In genomic region chr11:117621226-117621625, GRCh38 we compare ENCODE assay signal across 11 cellular contexts.
A peak's percentile ranks its signal among the peaks of the same experiment; 100 is the strongest.
DNase-seq lines count a peak whose midpoint lies in the region; ATAC-seq, FAIRE-seq and TF ChIP-seq lines count a peak whose summit lies in the region.
"Had no signal": no experiment of that assay in that cellular context is flagged by ENCODE, and none has a peak within 500 bp of the region (broad histone marks: within the 10 kb centered on the region; RNA-seq: fewer than 3 reads in every experiment).

No MANE protein-coding gene starts in this region.

- H3K4me2 ChIP-seq in GM12878 (ENCODE audit: control insufficient read depth, insufficient read depth), result no peak overlapping the region

- H3K27ac Mint-ChIP-seq in nephron, result no peak overlapping the region
- no peak overlapping the region for H3K27ac Mint-ChIP-seq in stimulated activated memory B cell treated with anti-CD40 and anti-IgM and Interleukin-4, amounts not matched to agents 10 μg/mL and 1 μg/mL and 100 μg/mL, for 72 hours

- H3K27me3 Mint-ChIP-seq in nephron (ENCODE audit: low read depth), result peaks cover 19% of the 10 kb centered on the region
- H3K27me3 Mint-ChIP-seq in stimulated activated memory B cell treated with anti-CD40 and anti-IgM and Interleukin-4, amounts not matched to agents 10 μg/mL and 1 μg/mL and 100 μg/mL, for 72 hours, result peaks cover 11% of the 10 kb centered on the region

- RAD21 ChIA-PET in GM12878 (lab: Charles Lee; ENCODE audit: unreplicated experiment), result interaction anchor here (0.8 to 4.5 kb wide), 7 partner anchors 10 to 195 kb away, joined by 3 to 35 read pairs (median 4); no protein-coding TSS in a partner anchor

- peak; percentile 4 for DNase-seq in NK-92 treated with Interleukin-12 subunit alpha and Interleukin-12 subunit beta, amount 100 ng/mL, for 24 hours (lab: John Stamatoyannopoulos, UW)
- DNase-seq in NK-92 (lab: John Stamatoyannopoulos, UW; ENCODE audit: unreplicated experiment) (no peak), HT1080 (ENCODE audit: low read depth) (peak; percentile 34), GM12878 (ENCODE audit: low read depth, low spot score) (no peak), G401 (ENCODE audit: low spot score) (no peak), UCSD-AML1 (lab: John Stamatoyannopoulos, UW; ENCODE audit: unreplicated experiment) (no peak)
- DNase-seq: activated gamma-delta T cell treated with Interleukin-2 at 50 U/mL for 16 hours, stomach had no signal

- H2AFZ ChIP-seq in GM12878 (ENCODE audit: control insufficient read depth, low read depth, low read length), result no peak overlapping the region

- in situ Hi-C loops in GM12878 (cut with MboI) (loop anchor here (5.0 kb wide), 1 partner anchor 194 kb away; no protein-coding TSS in a partner anchor), G401 (cut with HindIII; ENCODE audit: low sequenced_read_pairs) (no loop called here)

- peak; percentile 35 for FAIRE-seq in GM12878 (lab: Jason Lieb, UNC)

- H3K79me2 ChIP-seq in GM12878 (ENCODE audit: control insufficient read depth, insufficient read depth, low read length), result no peaks in the 10 kb centered on the region

- BruUV-seq in GM12878 (replicated peaks; lab: Mats Ljungman, UMichigan), result no TSS peak

- H3K9me3 Mint-ChIP-seq in nephron, result peaks cover 2% of the 10 kb centered on the region
- peaks cover 3% of the 10 kb centered on the region for H3K9me3 Mint-ChIP-seq in stimulated activated memory B cell treated with anti-CD40 and anti-IgM and Interleukin-4, amounts not matched to agents 10 μg/mL and 1 μg/mL and 100 μg/mL, for 72 hours

- H3K4me3 Mint-ChIP-seq in nephron, result no peak overlapping the region
- H3K4me3 Mint-ChIP-seq in stimulated activated memory B cell treated with anti-CD40 and anti-IgM and Interleukin-4, amounts not matched to agents 10 μg/mL and 1 μg/mL and 100 μg/mL, for 72 hours, result no peak overlapping the region

- H3K4me1 ChIP-seq in GM12878 (ENCODE audit: control insufficient read depth, insufficient read depth, low read length), result no peaks in the 10 kb centered on the region
- H3K4me1 ChIP-seq: stomach had no signal

- peak; percentile 37 to 68 (median 65) for TF ChIP-seq CTCF in GM12878 (IDR thresholded peaks at IDR 0.05 in 2 of 3, conservative IDR thresholded peaks at IDR 0.05 in 1 of 3; ENCODE audit: control insufficient read depth in 2 of 3, extremely low read depth in 1 of 3, insufficient read depth in 1 of 3, low read depth in 3 of 3, low read length in 3 of 3)
- peak; percentile 25 to 36 (median 26) for TF ChIP-seq CTCF in nephron (IDR thresholded peaks at IDR 0.05; ENCODE audit: unreplicated experiment in 3 of 3)

- CTCF ChIA-PET in GM12878 (lab: Yijun Ruan, JAX), result interaction anchor here (0.6 to 7.6 kb wide), 39 partner anchors 8 to 475 kb away, joined by 3 to 156 read pairs (median 4); partner anchors contain the start of gene CEP164

- H3K4me1 Mint-ChIP-seq in nephron, result peaks cover 3% of the 10 kb centered on the region
- no peaks in the 10 kb centered on the region for H3K4me1 Mint-ChIP-seq in stimulated activated memory B cell treated with anti-CD40 and anti-IgM and Interleukin-4, amounts not matched to agents 10 μg/mL and 1 μg/mL and 100 μg/mL, for 72 hours

- H3K9ac ChIP-seq in GM12878 (ENCODE audit: control insufficient read depth, insufficient read depth, low read length), result no peak overlapping the region

- no peaks in the 10 kb centered on the region for H3K36me3 Mint-ChIP-seq in nephron (ENCODE audit: low read depth)
- H3K36me3 Mint-ChIP-seq in stimulated activated memory B cell treated with anti-CD40 and anti-IgM and Interleukin-4, amounts not matched to agents 10 μg/mL and 1 μg/mL and 100 μg/mL, for 72 hours, result no peaks in the 10 kb centered on the region

- SMC1A ChIA-PET in GM12878 (lab: Charles Lee; ENCODE audit: uncharacterized antibody, unreplicated experiment), result interaction anchor here (0.9 to 3.0 kb wide), 22 partner anchors 10 to 199 kb away, joined by 3 to 32 read pairs (median 4); no protein-coding TSS in a partner anchor

- POLR2A ChIA-PET in GM12878 (lab: Charles Lee), result interaction anchor here (2.2 kb wide), 1 partner anchor 14 kb away, joined by 4 read pairs; no protein-coding TSS in a partner anchor

- no peaks in the 10 kb centered on the region for H4K20me1 ChIP-seq in GM12878 (ENCODE audit: control insufficient read depth, insufficient read depth)

- peak; percentile 44 for TF ChIP-seq RAD21 in GM12878 (IDR thresholded peaks at IDR 0.05; ENCODE audit: insufficient read depth, low read depth, low read length)

- no peak for TF ChIP-seq POLR2A in GM12878 (IDR thresholded peaks at IDR 0.05; ENCODE audit: low read depth, low read length)

- no peak overlapping the region for H3K27ac ChIP-seq in GM12878 (ENCODE audit: control insufficient read depth, insufficient read depth)
- H3K27ac ChIP-seq: stomach had no signal

- no peak for TF ChIP-seq EP300 in GM12878 (IDR thresholded peaks at IDR 0.05; ENCODE audit: borderline replicate concordance in 1 of 2, control insufficient read depth in 1 of 2, low read depth in 2 of 2, low read length in 2 of 2)

- H3K4me3 ChIP-seq in GM12878, result no peak overlapping the region
- H3K4me3 ChIP-seq: stomach had no signal

- no peaks in the 10 kb centered on the region for H3K36me3 ChIP-seq in GM12878 (ENCODE audit: control insufficient read depth in 2 of 2, insufficient read depth in 2 of 2, low read length in 1 of 2)
- H3K36me3 ChIP-seq: stomach had no signal

- ATAC-seq in GM12878, result peak; percentile 65
- ATAC-seq in stimulated activated memory B cell treated with anti-CD40 and anti-IgM and Interleukin-4, amounts not matched to agents 10 μg/mL and 1 μg/mL and 100 μg/mL, for 72 hours, result no peak
- ATAC-seq: Right ventricle myocardium inferior had no signal

- intact Hi-C loops in GM12878 (cut with micrococcal nuclease; ENCODE audit: unreplicated experiment), result loop anchor here (1.0 kb wide), 1 partner anchor 195 kb away; no protein-coding TSS in a partner anchor

- no peaks in the 10 kb centered on the region; a peak in 1 of 4 replicates for H3K27me3 ChIP-seq in GM12878 (replicated peaks in 1 of 2; ENCODE audit: control insufficient read depth in 2 of 2, insufficient read depth in 2 of 2, low read length in 1 of 2)

- H3K9me3 ChIP-seq in GM12878 (replicated peaks; ENCODE audit: control insufficient read depth, insufficient read depth, low read length), result peaks cover 2% of the 10 kb centered on the region; the same call in 2 of the 3 replicates

TF ChIP-seq in GM12878, 131 proteins besides CTCF, POLR2A, EP300 and RAD21:
- TF ChIP-seq SMC3 (IDR thresholded peaks at IDR 0.05; ENCODE audit: borderline replicate concordance, low read length), result peak; percentile 30; the same call in 1 of the 2 replicates
- no peak for TF ChIP-seq EGR1 (IDR thresholded peaks at IDR 0.05; ENCODE audit: borderline replicate concordance in 1 of 2, low read depth in 2 of 2, low read length in 2 of 2)
TF ChIP-seq in GM12878: peak in this region for 1.

Comparison
In these comparisons a context has a peak if more than half of its experiments do, and no peak if none do; other contexts are left out.
1. DNase-seq: peak in NK-92 treated with Interleukin-12 subunit alpha and Interleukin-12 subunit beta, amount 100 ng/mL, for 24 hours (single experiment) and HT1080 (single experiment); none in NK-92 (single experiment), GM12878 (single experiment), G401 (single experiment) and UCSD-AML1 (single experiment).